Comparison of ENCODE assay signal across 1 cellular context in the genomic region with DNA sequence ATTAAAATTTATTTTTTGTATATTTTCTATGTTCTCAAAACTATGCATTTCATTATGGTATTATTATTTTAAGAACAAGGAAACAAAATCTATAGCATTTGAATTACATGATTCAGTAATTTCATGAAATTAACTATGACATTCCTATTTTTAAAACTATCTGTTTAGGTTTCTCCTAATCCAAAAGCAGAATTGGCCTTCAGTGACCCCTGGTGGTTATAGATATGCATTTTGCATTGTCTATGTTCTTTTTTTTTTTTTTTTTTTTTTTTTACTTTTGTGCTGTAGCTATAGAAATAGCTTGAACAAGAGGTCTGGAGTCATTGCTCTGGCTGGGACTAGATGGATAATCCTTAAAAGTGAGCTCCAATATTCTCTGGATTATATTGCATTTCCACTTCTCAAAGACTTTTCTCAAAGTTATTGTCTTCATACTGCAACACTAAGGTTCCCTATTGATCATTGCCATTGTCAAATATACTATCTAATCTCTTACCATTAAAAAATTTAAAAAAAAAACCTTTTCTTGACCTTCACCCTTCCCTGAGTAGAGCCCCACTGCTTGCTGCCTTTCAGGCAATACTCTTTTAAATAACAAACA.
TF ChIP-seq lines count a peak whose summit lies in the region.

No MANE protein-coding gene starts in this region.

TF ChIP-seq in HCT116, 20 proteins besides CTCF, POLR2A, EP300 and RAD21 (continued from another document):
- TF ChIP-seq, protein P1, sequence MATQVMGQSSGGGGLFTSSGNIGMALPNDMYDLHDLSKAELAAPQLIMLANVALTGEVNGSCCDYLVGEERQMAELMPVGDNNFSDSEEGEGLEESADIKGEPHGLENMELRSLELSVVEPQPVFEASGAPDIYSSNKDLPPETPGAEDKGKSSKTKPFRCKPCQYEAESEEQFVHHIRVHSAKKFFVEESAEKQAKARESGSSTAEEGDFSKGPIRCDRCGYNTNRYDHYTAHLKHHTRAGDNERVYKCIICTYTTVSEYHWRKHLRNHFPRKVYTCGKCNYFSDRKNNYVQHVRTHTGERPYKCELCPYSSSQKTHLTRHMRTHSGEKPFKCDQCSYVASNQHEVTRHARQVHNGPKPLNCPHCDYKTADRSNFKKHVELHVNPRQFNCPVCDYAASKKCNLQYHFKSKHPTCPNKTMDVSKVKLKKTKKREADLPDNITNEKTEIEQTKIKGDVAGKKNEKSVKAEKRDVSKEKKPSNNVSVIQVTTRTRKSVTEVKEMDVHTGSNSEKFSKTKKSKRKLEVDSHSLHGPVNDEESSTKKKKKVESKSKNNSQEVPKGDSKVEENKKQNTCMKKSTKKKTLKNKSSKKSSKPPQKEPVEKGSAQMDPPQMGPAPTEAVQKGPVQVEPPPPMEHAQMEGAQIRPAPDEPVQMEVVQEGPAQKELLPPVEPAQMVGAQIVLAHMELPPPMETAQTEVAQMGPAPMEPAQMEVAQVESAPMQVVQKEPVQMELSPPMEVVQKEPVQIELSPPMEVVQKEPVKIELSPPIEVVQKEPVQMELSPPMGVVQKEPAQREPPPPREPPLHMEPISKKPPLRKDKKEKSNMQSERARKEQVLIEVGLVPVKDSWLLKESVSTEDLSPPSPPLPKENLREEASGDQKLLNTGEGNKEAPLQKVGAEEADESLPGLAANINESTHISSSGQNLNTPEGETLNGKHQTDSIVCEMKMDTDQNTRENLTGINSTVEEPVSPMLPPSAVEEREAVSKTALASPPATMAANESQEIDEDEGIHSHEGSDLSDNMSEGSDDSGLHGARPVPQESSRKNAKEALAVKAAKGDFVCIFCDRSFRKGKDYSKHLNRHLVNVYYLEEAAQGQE (IDR thresholded peaks at IDR 0.05; ENCODE audit: low read depth) = no peak
- TF ChIP-seq, protein P2, sequence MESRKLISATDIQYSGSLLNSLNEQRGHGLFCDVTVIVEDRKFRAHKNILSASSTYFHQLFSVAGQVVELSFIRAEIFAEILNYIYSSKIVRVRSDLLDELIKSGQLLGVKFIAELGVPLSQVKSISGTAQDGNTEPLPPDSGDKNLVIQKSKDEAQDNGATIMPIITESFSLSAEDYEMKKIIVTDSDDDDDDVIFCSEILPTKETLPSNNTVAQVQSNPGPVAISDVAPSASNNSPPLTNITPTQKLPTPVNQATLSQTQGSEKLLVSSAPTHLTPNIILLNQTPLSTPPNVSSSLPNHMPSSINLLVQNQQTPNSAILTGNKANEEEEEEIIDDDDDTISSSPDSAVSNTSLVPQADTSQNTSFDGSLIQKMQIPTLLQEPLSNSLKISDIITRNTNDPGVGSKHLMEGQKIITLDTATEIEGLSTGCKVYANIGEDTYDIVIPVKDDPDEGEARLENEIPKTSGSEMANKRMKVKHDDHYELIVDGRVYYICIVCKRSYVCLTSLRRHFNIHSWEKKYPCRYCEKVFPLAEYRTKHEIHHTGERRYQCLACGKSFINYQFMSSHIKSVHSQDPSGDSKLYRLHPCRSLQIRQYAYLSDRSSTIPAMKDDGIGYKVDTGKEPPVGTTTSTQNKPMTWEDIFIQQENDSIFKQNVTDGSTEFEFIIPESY (IDR thresholded peaks at IDR 0.05; ENCODE audit: extremely low read depth, insufficient replicate concordance, low read length) = no peak
- no peak for TF ChIP-seq ELF1 (IDR thresholded peaks at IDR 0.05; ENCODE audit: borderline replicate concordance, low read depth)
- no peak for TF ChIP-seq JUND (IDR thresholded peaks at IDR 0.05)
- no peak for TF ChIP-seq ZFX (IDR thresholded peaks at IDR 0.05)
- TF ChIP-seq YY1 (IDR thresholded peaks at IDR 0.05; ENCODE audit: extremely low read depth, insufficient replicate concordance, low read depth, low read length) = no peak
- TF ChIP-seq TCF7L2 (IDR thresholded peaks at IDR 0.05; ENCODE audit: borderline replicate concordance, extremely low read depth, insufficient read depth, insufficient read length) = no peak
